ENCODE assay signal across 8 cellular contexts in genomic region chr19:21463449-21464105, GRCh38. TPM values are rescaled to one million over a fixed set of nuclear protein-coding genes. Genes with fewer than 3 reads are reported as not detected.
DNase-seq lines count a peak whose midpoint lies in the region; ATAC-seq and TF ChIP-seq lines count a peak whose summit lies in the region.

No MANE protein-coding gene starts in this region.

- H3K27me3 Mint-ChIP-seq in activated T-helper 2 cell treated with anti-CD3 and anti-CD28 coated beads, Interferon-gamma antibody, Interleukin-2, Interleukin-4, amounts not matched to agents 10 μg/mL and 5 μg/mL and 100 μg/mL, durations not matched to agents 14 hours and 24 hours and 36 hours (ENCODE audit: low read depth): no peaks in the 10 kb centered on the region

- DNase-seq in GM06990 (ENCODE audit: extremely low read depth, insufficient read length): peak; percentile 12
- peak; percentile 78 for DNase-seq in NCI-H1092 treated with DMSO at 0.1 percent for 48 hours (lab: John Stamatoyannopoulos, UW)
- DNase-seq in activated T-helper 2 cell treated with anti-CD3 and anti-CD28 coated beads, Interferon-gamma antibody, Interleukin-2, Interleukin-4, amounts not matched to agents 10 μg/mL and 5 μg/mL and 100 μg/mL, durations not matched to agents 14 hours and 24 hours and 36 hours (ENCODE audit: low spot score): peak; percentile 11
- peak; percentile 87 for DNase-seq in iPS DF 4.7 (ENCODE audit: extremely low read depth, low spot score)
- DNase-seq in stimulated activated CD4-positive, alpha-beta T cell treated with anti-CD3 and anti-CD28 coated beads, Interleukin-15, amount 100 ng/mL, for 24 hours: peak; percentile 68
- no peak for DNase-seq in NCI-H1694 treated with DMSO at 0.1 percent for 48 hours (lab: John Stamatoyannopoulos, UW)
- DNase-seq in NCI-H524 treated with DMSO at 0.1 percent for 48 hours (lab: John Stamatoyannopoulos, UW): no peak

- peak overlapping the region; percentile 60 for H3K27ac Mint-ChIP-seq in activated T-helper 2 cell treated with anti-CD3 and anti-CD28 coated beads, Interferon-gamma antibody, Interleukin-2, Interleukin-4, amounts not matched to agents 10 μg/mL and 5 μg/mL and 100 μg/mL, durations not matched to agents 14 hours and 24 hours and 36 hours

- H3K9me3 Mint-ChIP-seq in activated T-helper 2 cell treated with anti-CD3 and anti-CD28 coated beads, Interferon-gamma antibody, Interleukin-2, Interleukin-4, amounts not matched to agents 10 μg/mL and 5 μg/mL and 100 μg/mL, durations not matched to agents 14 hours and 24 hours and 36 hours: peaks cover 30% of the 10 kb centered on the region

- no peaks in the 10 kb centered on the region for H3K36me3 ChIP-seq in GM06990 (ENCODE audit: control insufficient read depth, insufficient read depth, low read length)

- peak overlapping the region; percentile 82 for H3K4me3 Mint-ChIP-seq in activated T-helper 2 cell treated with anti-CD3 and anti-CD28 coated beads, Interferon-gamma antibody, Interleukin-2, Interleukin-4, amounts not matched to agents 10 μg/mL and 5 μg/mL and 100 μg/mL, durations not matched to agents 14 hours and 24 hours and 36 hours (ENCODE audit: low read depth)

- no peaks in the 10 kb centered on the region for H3K27me3 ChIP-seq in GM06990 (replicated peaks; ENCODE audit: control insufficient read depth, insufficient read depth, low read length)

- no peaks in the 10 kb centered on the region for H3K4me1 Mint-ChIP-seq in activated T-helper 2 cell treated with anti-CD3 and anti-CD28 coated beads, Interferon-gamma antibody, Interleukin-2, Interleukin-4, amounts not matched to agents 10 μg/mL and 5 μg/mL and 100 μg/mL, durations not matched to agents 14 hours and 24 hours and 36 hours (ENCODE audit: low read depth)

- H3K36me3 Mint-ChIP-seq in activated T-helper 2 cell treated with anti-CD3 and anti-CD28 coated beads, Interferon-gamma antibody, Interleukin-2, Interleukin-4, amounts not matched to agents 10 μg/mL and 5 μg/mL and 100 μg/mL, durations not matched to agents 14 hours and 24 hours and 36 hours (ENCODE audit: low read depth): peaks cover 11% of the 10 kb centered on the region

- intact Hi-C loops in activated T-helper 2 cell treated with anti-CD3 and anti-CD28 coated beads, Interferon-gamma antibody, Interleukin-2, Interleukin-4, amounts not matched to agents 10 μg/mL and 5 μg/mL and 100 μg/mL, durations not matched to agents 14 hours and 24 hours and 36 hours (cut with micrococcal nuclease): no loop called here

- no peak overlapping the region for H3K4me3 ChIP-seq in GM06990 (replicated peaks; ENCODE audit: low read depth, low read length)

- no peak for TF ChIP-seq CTCF in GM06990 (IDR thresholded peaks at IDR 0.05; ENCODE audit: insufficient read depth, low read length, poor library complexity, severe bottlenecking)

- ATAC-seq in HG02852 (IDR thresholded peaks at IDR 0.05; ENCODE audit: unreplicated experiment): no peak

RNA-seq across cellular contexts. Expression of gene ZNF429, which starts 41.8 kb away (rescaled TPM):
- total RNA-seq in activated T-helper 2 cell treated with anti-CD3 and anti-CD28 coated beads, Interferon-gamma antibody, Interleukin-2, Interleukin-4, amounts not matched to agents 10 μg/mL and 5 μg/mL and 100 μg/mL, durations not matched to agents 14 hours and 24 hours and 36 hours: 3.1 and 5.0 TPM in 2 replicates

Comparison
In these comparisons a context has a peak if more than half of its experiments do, and no peak if none do; other contexts are left out.
1. DNase-seq: peak in GM06990 (single experiment), NCI-H1092 treated with DMSO at 0.1 percent for 48 hours (single experiment), activated T-helper 2 cell treated with anti-CD3 and anti-CD28 coated beads, Interferon-gamma antibody, Interleukin-2, Interleukin-4, amounts not matched to agents 10 μg/mL and 5 μg/mL and 100 μg/mL, durations not matched to agents 14 hours and 24 hours and 36 hours (single experiment), iPS DF 4.7 (single experiment) and stimulated activated CD4-positive, alpha-beta T cell treated with anti-CD3 and anti-CD28 coated beads, Interleukin-15, amount 100 ng/mL, for 24 hours (single experiment); none in NCI-H1694 treated with DMSO at 0.1 percent for 48 hours (single experiment) and NCI-H524 treated with DMSO at 0.1 percent for 48 hours (single experiment).